In genomic region chr2:237706257-237706656, GRCh38 we compare ENCODE assay signal across 11 cellular contexts.
DNase-seq lines count a peak whose midpoint lies in the region; ATAC-seq and TF ChIP-seq lines count a peak whose summit lies in the region.
"Had no signal": no experiment of that assay in that cellular context is flagged by ENCODE, and none has a peak within 500 bp of the region (broad histone marks: within the 10 kb centered on the region; RNA-seq: fewer than 3 reads in every experiment).

No MANE protein-coding gene starts in this region.

- H3K4me1 ChIP-seq in muscle layer of colon (ENCODE audit: insufficient read depth, low read length): peaks cover 76% of the 10 kb centered on the region
- H3K4me1 ChIP-seq in tibial artery: peaks cover 0 to 74% (median 69%) of the 10 kb centered on the region in 4 donors

- no peak for DNase-seq in activated naive CD4-positive, alpha-beta T cell treated with anti-CD3 and anti-CD28 coated beads, Interleukin-2, amount 10 ng/mL, durations not matched to agents 7 days and 5 days
- no peak for DNase-seq in activated naive CD4-positive, alpha-beta T cell treated with anti-CD3 and anti-CD28 coated beads, Interleukin-2, amount 50 U/mL, for 16 hours
- DNase-seq in activated CD8-positive, alpha-beta T cell treated with anti-CD3 and anti-CD28 coated beads for 36 hours: no peak
- DNase-seq in tibial artery (no peak), NCI-H1105 (lab: John Stamatoyannopoulos, UW) (no peak), HT-29 (ENCODE audit: low spot score) (no peak)
- DNase-seq: activated CD4-positive, CD25-positive, alpha-beta regulatory T cell treated with anti-CD3 and anti-CD28 coated beads, Interleukin-2, amount 50 U/mL, for 72 hours; dermis blood vessel endothelial cell; NCI-H2171 had no signal

- TF ChIP-seq CTCF in activated CD8-positive, alpha-beta T cell treated with anti-CD3 and anti-CD28 coated beads for 36 hours (IDR thresholded peaks at IDR 0.05): no peak
- no peak for TF ChIP-seq CTCF in tibial artery (IDR thresholded peaks at IDR 0.05)

- no peaks in the 10 kb centered on the region for H3K9me3 ChIP-seq in muscle layer of colon (ENCODE audit: low read length)
- no peaks in the 10 kb centered on the region for H3K9me3 ChIP-seq in tibial artery

- H3K9me3 Mint-ChIP-seq in activated naive CD4-positive, alpha-beta T cell treated with anti-CD3 and anti-CD28 coated beads, Interleukin-2, amount 10 ng/mL, durations not matched to agents 7 days and 5 days: no peaks in the 10 kb centered on the region
- H3K9me3 Mint-ChIP-seq in activated CD8-positive, alpha-beta T cell treated with anti-CD3 and anti-CD28 coated beads for 36 hours: no peaks in the 10 kb centered on the region

- H3K4me3 ChIP-seq in muscle layer of colon (ENCODE audit: low read depth in 1 of 2, low read length in 2 of 2) (no peak overlapping the region), tibial artery (no peak overlapping the region)

- no peaks in the 10 kb centered on the region for H3K27me3 Mint-ChIP-seq in activated naive CD4-positive, alpha-beta T cell treated with anti-CD3 and anti-CD28 coated beads, Interleukin-2, amount 10 ng/mL, durations not matched to agents 7 days and 5 days
- H3K27me3 Mint-ChIP-seq in activated CD8-positive, alpha-beta T cell treated with anti-CD3 and anti-CD28 coated beads for 36 hours: no peaks in the 10 kb centered on the region

- H3K36me3 ChIP-seq in muscle layer of colon (ENCODE audit: insufficient read depth, low read length): peaks cover 10% of the 10 kb centered on the region
- H3K36me3 ChIP-seq in tibial artery: peaks cover 16 to 23% (median 23%) of the 10 kb centered on the region in 3 donors

- peaks cover 70% of the 10 kb centered on the region for H3K4me1 Mint-ChIP-seq in activated naive CD4-positive, alpha-beta T cell treated with anti-CD3 and anti-CD28 coated beads, Interleukin-2, amount 10 ng/mL, durations not matched to agents 7 days and 5 days
- peaks cover 67% of the 10 kb centered on the region for H3K4me1 Mint-ChIP-seq in activated CD8-positive, alpha-beta T cell treated with anti-CD3 and anti-CD28 coated beads for 36 hours (ENCODE audit: low read depth)

- ATAC-seq in activated CD8-positive, alpha-beta T cell treated with anti-CD3 and anti-CD28 coated beads for 36 hours: no peak
- no peak for ATAC-seq in GM21737 (IDR thresholded peaks at IDR 0.05; ENCODE audit: unreplicated experiment)

- POLR2A ChIA-PET in activated CD8-positive, alpha-beta T cell treated with anti-CD3 and anti-CD28 coated beads for 36 hours (lab: Charles Lee): interaction anchor here (1.3 to 9.5 kb wide), 2 partner anchors 8 to 16 kb away, joined by 3 to 132 read pairs; no protein-coding TSS in a partner anchor

- no peak overlapping the region for H3K4me3 Mint-ChIP-seq in activated naive CD4-positive, alpha-beta T cell treated with anti-CD3 and anti-CD28 coated beads, Interleukin-2, amount 10 ng/mL, durations not matched to agents 7 days and 5 days
- no peak overlapping the region for H3K4me3 Mint-ChIP-seq in activated CD8-positive, alpha-beta T cell treated with anti-CD3 and anti-CD28 coated beads for 36 hours

- peaks cover 25% of the 10 kb centered on the region for H3K36me3 Mint-ChIP-seq in activated naive CD4-positive, alpha-beta T cell treated with anti-CD3 and anti-CD28 coated beads, Interleukin-2, amount 10 ng/mL, durations not matched to agents 7 days and 5 days
- H3K36me3 Mint-ChIP-seq in activated CD8-positive, alpha-beta T cell treated with anti-CD3 and anti-CD28 coated beads for 36 hours (ENCODE audit: low read depth): peaks cover 45% of the 10 kb centered on the region

- H3K27ac Mint-ChIP-seq in activated naive CD4-positive, alpha-beta T cell treated with anti-CD3 and anti-CD28 coated beads, Interleukin-2, amount 10 ng/mL, durations not matched to agents 7 days and 5 days: peak overlapping the region; percentile 52
- H3K27ac Mint-ChIP-seq in activated CD8-positive, alpha-beta T cell treated with anti-CD3 and anti-CD28 coated beads for 36 hours: peak overlapping the region; percentile 46

- CTCF ChIA-PET in activated naive CD4-positive, alpha-beta T cell treated with anti-CD3 and anti-CD28 coated beads, Interleukin-2, amount 10 ng/mL, durations not matched to agents 7 days and 5 days (lab: Charles Lee): interaction anchor here (1.3 kb wide), 1 partner anchor 39 kb away, joined by 3 read pairs; no protein-coding TSS in a partner anchor
- CTCF ChIA-PET in activated CD8-positive, alpha-beta T cell treated with anti-CD3 and anti-CD28 coated beads for 36 hours (lab: Charles Lee): interaction anchor here (1.7 kb wide), 1 partner anchor 39 kb away, joined by 4 read pairs; no protein-coding TSS in a partner anchor

- H3K27ac ChIP-seq in muscle layer of colon (ENCODE audit: low read depth, low read length) (peak overlapping the region; percentile 71), tibial artery (peak overlapping the region; percentile 97 to 99)

- H3K27me3 ChIP-seq in muscle layer of colon (ENCODE audit: control insufficient read depth in 1 of 2, insufficient read depth in 2 of 2, low read length in 2 of 2): no peaks in the 10 kb centered on the region
- no peaks in the 10 kb centered on the region for H3K27me3 ChIP-seq in tibial artery

- intact Hi-C loops in activated CD8-positive, alpha-beta T cell treated with anti-CD3 and anti-CD28 coated beads for 36 hours (cut with micrococcal nuclease): loop anchor here (5.0 kb wide), 1 partner anchor 34 kb away; no protein-coding TSS in a partner anchor
- intact Hi-C loops in tibial artery (cut with DNase I; ENCODE audit: low total_unique reads): loop anchor here (10.0 kb wide), 1 partner anchor 189 kb away; no protein-coding TSS in a partner anchor

- no peak overlapping the region for H3K9ac ChIP-seq in muscle layer of colon (ENCODE audit: low read length)
